In genomic region chr4:106852416-106852815, GRCh38 we compare ENCODE assay signal across 17 cellular contexts.
DNase-seq lines count a peak whose midpoint lies in the region; ATAC-seq and TF ChIP-seq lines count a peak whose summit lies in the region.
"Had no signal": no experiment of that assay in that cellular context is flagged by ENCODE, and none has a peak within 500 bp of the region (broad histone marks: within the 10 kb centered on the region; RNA-seq: fewer than 3 reads in every experiment).

No MANE protein-coding gene starts in this region.

- H3K4me2 ChIP-seq in GM23248 (ENCODE audit: unreplicated experiment): no peak overlapping the region
- H3K4me2 ChIP-seq: A549 had no signal

- H3K4me3 ChIP-seq in AG10803 (ENCODE audit: low read length) (no peak overlapping the region), GM23248 (no peak overlapping the region), SK-N-MC (peak overlapping the region; percentile 37)
- H3K4me3 ChIP-seq: A549, GM12878 had no signal

- peak; percentile 62 for DNase-seq in AG10803 (ENCODE audit: low read depth)
- no peak for DNase-seq in GM23248
- no peak for DNase-seq in SK-N-MC (ENCODE audit: low read depth, low spot score)
- DNase-seq in activated gamma-delta T cell treated with Interleukin-2 at 50 U/mL for 16 hours: no peak
- DNase-seq in activated naive CD4-positive, alpha-beta T cell treated with anti-CD3 and anti-CD28 coated beads for 36 hours: no peak
- DNase-seq: 8988T; ACHN; C1 segment of cervical spinal cord; Caco-2; CD4-positive, alpha-beta memory T cell; DMS153; DND-41; H7; HCEC 1CT had no signal

- no peaks in the 10 kb centered on the region for H3K36me3 Mint-ChIP-seq in activated naive CD4-positive, alpha-beta T cell treated with anti-CD3 and anti-CD28 coated beads for 36 hours (ENCODE audit: low read depth)
- H3K36me3 Mint-ChIP-seq: CD4-positive, alpha-beta memory T cell had no signal

- peaks cover 26% of the 10 kb centered on the region for H3K4me1 ChIP-seq in GM23248 (ENCODE audit: insufficient read depth)
- H3K4me1 ChIP-seq: A549, Caco-2 had no signal

- in situ Hi-C loops in GM23248 (cut with MboI): no loop called here

- CTCF ChIA-PET in activated naive CD4-positive, alpha-beta T cell treated with anti-CD3 and anti-CD28 coated beads for 36 hours (lab: Charles Lee): interaction anchor here (0.8 kb wide), 1 partner anchor 349 kb away, joined by 3 read pairs; no protein-coding TSS in a partner anchor

- no peak for TF ChIP-seq CTCF in AG10803 (conservative IDR thresholded peaks at IDR 0.05; ENCODE audit: low read length)

- peaks cover 4% of the 10 kb centered on the region; the same call in 1 of the 2 replicates for H3K9me2 ChIP-seq in GM23248 (ENCODE audit: insufficient read depth)

- no peaks in the 10 kb centered on the region for H3F3A ChIP-seq in GM23248 (ENCODE audit: insufficient read depth)

- no peak overlapping the region for H3K27ac Mint-ChIP-seq in activated naive CD4-positive, alpha-beta T cell treated with anti-CD3 and anti-CD28 coated beads for 36 hours
- H3K27ac Mint-ChIP-seq: CD4-positive, alpha-beta memory T cell had no signal

- no peaks in the 10 kb centered on the region for H3K4me1 Mint-ChIP-seq in activated naive CD4-positive, alpha-beta T cell treated with anti-CD3 and anti-CD28 coated beads for 36 hours (ENCODE audit: low read depth)
- H3K4me1 Mint-ChIP-seq: CD4-positive, alpha-beta memory T cell had no signal

- no peak for ATAC-seq in HG03354 (IDR thresholded peaks at IDR 0.05; ENCODE audit: poor library complexity, severe bottlenecking, unreplicated experiment)
- ATAC-seq: A549, GM12878 had no signal

- intact Hi-C loops in activated naive CD4-positive, alpha-beta T cell treated with anti-CD3 and anti-CD28 coated beads for 36 hours (cut with micrococcal nuclease): no loop called here

- no peaks in the 10 kb centered on the region for H4K20me1 ChIP-seq in GM23248 (ENCODE audit: insufficient read depth)

- H3K27ac ChIP-seq in GM23248: no peak overlapping the region
- peak overlapping the region; percentile 81 for H3K27ac ChIP-seq in SK-N-MC
- H3K27ac ChIP-seq: A549 had no signal

- H3K36me3 ChIP-seq in GM23248 (ENCODE audit: low read depth): no peaks in the 10 kb centered on the region
- H3K36me3 ChIP-seq in SK-N-MC (ENCODE audit: insufficient read depth, low read length): no peaks in the 10 kb centered on the region

- no peak overlapping the region for H3K9ac ChIP-seq in GM23248
- no peak overlapping the region for H3K9ac ChIP-seq in SK-N-MC (ENCODE audit: insufficient read length)

- H3K27me3 ChIP-seq in GM23248 (replicated peaks; ENCODE audit: insufficient read depth): no peaks in the 10 kb centered on the region

- H3K79me2 ChIP-seq in GM23248 (ENCODE audit: insufficient read depth): no peaks in the 10 kb centered on the region

- peaks cover 4% of the 10 kb centered on the region for H3K9me3 Mint-ChIP-seq in activated naive CD4-positive, alpha-beta T cell treated with anti-CD3 and anti-CD28 coated beads for 36 hours

- WGBS in GM23248 (ENCODE audit: low coverage in 1 of 2, low lambda C conversion rate in 2 of 2, missing lambda C conversion rate in 2 of 2), 2 experiments: 8 to 9% methylated on average over 1 of the region's 1 CpG

- H2AFZ ChIP-seq in GM23248: peak overlapping the region; percentile 64

- H3K27me3 Mint-ChIP-seq in activated naive CD4-positive, alpha-beta T cell treated with anti-CD3 and anti-CD28 coated beads for 36 hours (ENCODE audit: low read depth): no peaks in the 10 kb centered on the region

- no peak overlapping the region for H3K4me3 Mint-ChIP-seq in activated naive CD4-positive, alpha-beta T cell treated with anti-CD3 and anti-CD28 coated beads for 36 hours
- H3K4me3 Mint-ChIP-seq: CD4-positive, alpha-beta memory T cell had no signal

- H3K9me3 ChIP-seq in GM23248 (ENCODE audit: low read depth) (no peaks in the 10 kb centered on the region), SK-N-MC (ENCODE audit: low read depth, low read length) (no peaks in the 10 kb centered on the region)
- H3K9me3 ChIP-seq: A549, Caco-2 had no signal
